ENCODE assay signal across 25 cellular contexts in genomic region chr2:71715951-71716696, GRCh38.
DNase-seq lines count a peak whose midpoint lies in the region; ATAC-seq, FAIRE-seq and TF ChIP-seq lines count a peak whose summit lies in the region.
"Had no signal": no experiment of that assay in that cellular context is flagged by ENCODE, and none has a peak within 500 bp of the region (broad histone marks: within the 10 kb centered on the region; RNA-seq: fewer than 3 reads in every experiment).

No MANE protein-coding gene starts in this region.

- ATAC-seq in left cardiac atrium (no peak), GM19324 (IDR thresholded peaks at IDR 0.05; ENCODE audit: low FRiP score, unreplicated experiment) (no peak)
- ATAC-seq: activated CD4-positive, CD25-positive, alpha-beta regulatory T cell treated with anti-CD3 and anti-CD28 coated beads, Interleukin-2, amount 50 U/mL, for 24 hours; naive thymus-derived CD4-positive, alpha-beta T cell had no signal

- H2AFZ ChIP-seq in osteoblast (ENCODE audit: low read length) = no peak overlapping the region

- H3K36me3 ChIP-seq in cardiac muscle cell (no peaks in the 10 kb centered on the region), ascending aorta (no peaks in the 10 kb centered on the region), osteoblast (ENCODE audit: insufficient read depth, low read length) (no peaks in the 10 kb centered on the region)
- H3K36me3 ChIP-seq: MG63, stomach had no signal

- H3K9me3 ChIP-seq in cardiac muscle cell (ENCODE audit: low read depth) (no peaks in the 10 kb centered on the region), ascending aorta (no peaks in the 10 kb centered on the region), osteoblast (ENCODE audit: low read depth, low read length) (no peaks in the 10 kb centered on the region)
- H3K9me3 ChIP-seq: MG63, stomach had no signal

- H3K4me1 ChIP-seq in cardiac muscle cell (ENCODE audit: low read depth) (peaks cover 62% of the 10 kb centered on the region), ascending aorta (peaks cover 38 to 78% of the 10 kb centered on the region in 2 donors), osteoblast (ENCODE audit: insufficient read depth, low read length) (peaks cover 46% of the 10 kb centered on the region)

- H3K27ac ChIP-seq in cardiac muscle cell (peak overlapping the region; percentile 22), ascending aorta (peak overlapping the region; percentile 91), osteoblast (ENCODE audit: low read depth, low read length) (no peak overlapping the region)

- intact Hi-C loops in left cardiac atrium (cut with DNase I) (no loop called here), ascending aorta (cut with DNase I) (loop anchor here (2.0 to 5.0 kb wide), 7 partner anchors 15 to 651 kb away; partner anchors contain the start of gene CYP26B1)

- no peak for DNase-seq in cardiac muscle cell (ENCODE audit: low read depth in 1 of 2, low spot score in 1 of 2)
- DNase-seq in left cardiac atrium = no peak
- DNase-seq in ascending aorta (ENCODE audit: low spot score in 2 of 2) = no peak
- no peak for DNase-seq in osteoblast (ENCODE audit: insufficient read length, low spot score, missing footprints)
- DNase-seq in urothelium cell line (ENCODE audit: low spot score) = no peak
- DNase-seq in stimulated activated naive CD4-positive, alpha-beta T cell (lab: John Stamatoyannopoulos, UW) = no peak
- DNase-seq in DMS79 (lab: John Stamatoyannopoulos, UW) = no peak
- DNase-seq: activated gamma-delta T cell treated with Interleukin-2 at 50 U/mL for 16 hours; DMS53; GDM1; glutamatergic neuron; KBM-7; naive thymus-derived CD4-positive, alpha-beta T cell; NCI-H1417; NCI-H2107; NCI-H446; NCI-H82; occipital lobe; retina; trophoblast cell had no signal

- no peaks in the 10 kb centered on the region for H4K20me1 ChIP-seq in osteoblast (ENCODE audit: insufficient read depth, low read length)

- no peaks in the 10 kb centered on the region for H3K79me2 ChIP-seq in osteoblast (ENCODE audit: insufficient read depth, low read length)

- TF ChIP-seq CTCF in cardiac muscle cell (IDR thresholded peaks at IDR 0.05; ENCODE audit: low read depth, low read length) (no peak), ascending aorta (IDR thresholded peaks at IDR 0.05) (no peak), osteoblast (IDR thresholded peaks at IDR 0.05; ENCODE audit: extremely low read depth, low read depth, low read length) (no peak)

- peak; percentile 65 for FAIRE-seq in urothelium cell line (lab: Jason Lieb, UNC)
- FAIRE-seq: bronchial epithelial cell had no signal

- H3K4me2 ChIP-seq in osteoblast (ENCODE audit: insufficient read depth, low read length) = peak overlapping the region; percentile 40

- H3K4me3 ChIP-seq in cardiac muscle cell (no peak overlapping the region), ascending aorta (peak overlapping the region in 1 of 2 donors; percentile 1), osteoblast (ENCODE audit: insufficient read depth, low read length) (no peak overlapping the region)
- H3K4me3 ChIP-seq: MG63, stomach had no signal

- H3K27me3 ChIP-seq in cardiac muscle cell (no peaks in the 10 kb centered on the region), ascending aorta (no peaks in the 10 kb centered on the region), osteoblast (ENCODE audit: insufficient read depth, low read length) (peaks cover 13% of the 10 kb centered on the region)
- H3K27me3 ChIP-seq: MG63, stomach had no signal
